ENCODE assay signal across 10 cellular contexts in the genomic region with DNA sequence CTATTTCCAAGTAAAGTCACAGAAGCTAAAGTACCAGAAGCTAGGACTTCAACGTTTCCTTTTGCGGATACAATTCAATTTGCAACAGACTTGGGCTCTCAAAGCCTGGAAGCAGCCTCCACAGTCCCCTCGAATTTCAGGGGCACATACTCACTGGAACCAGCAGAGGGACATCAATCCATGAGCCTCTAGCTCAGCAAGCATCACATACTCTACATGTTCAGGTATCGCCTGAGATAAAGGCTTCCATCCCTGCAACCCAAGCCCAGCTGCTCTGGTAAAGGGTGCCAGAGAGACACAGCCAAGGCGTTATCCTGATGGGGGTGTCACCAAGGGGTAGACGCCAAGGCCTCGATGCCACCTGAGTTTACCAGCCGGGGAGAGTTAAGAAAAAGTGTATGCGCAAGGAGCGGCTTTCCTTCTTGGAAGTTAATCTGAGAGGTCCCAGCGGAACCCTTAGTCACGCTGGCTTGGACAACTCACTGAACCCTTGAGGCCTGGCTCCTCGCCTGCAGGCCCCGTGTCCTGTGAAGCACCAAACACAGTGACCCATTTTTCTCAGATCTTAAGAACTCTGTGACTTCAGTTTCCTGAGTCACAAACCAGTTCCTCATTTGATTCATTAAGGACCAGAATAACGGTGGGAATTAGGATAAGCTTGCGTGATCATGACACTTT. TPM values are rescaled to one million over a fixed set of nuclear protein-coding genes. Genes with fewer than 3 reads are reported as not detected.
A peak's percentile ranks its signal among the peaks of the same experiment; 100 is the strongest.
DNase-seq lines count a peak whose midpoint lies in the region; ATAC-seq and TF ChIP-seq lines count a peak whose summit lies in the region.
"Had no signal": no experiment of that assay in that cellular context is flagged by ENCODE, and none has a peak within 500 bp of the region (broad histone marks: within the 10 kb centered on the region; RNA-seq: fewer than 3 reads in every experiment).

No MANE protein-coding gene starts in this region.

- no peak for ATAC-seq in GM19395 (IDR thresholded peaks at IDR 0.05; ENCODE audit: unreplicated experiment)
- ATAC-seq: esophagus mucosa had no signal

- TF ChIP-seq CTCF in GM12872 (IDR thresholded peaks at IDR 0.05; ENCODE audit: insufficient read depth, low read depth, low read length) (peak; percentile 13; the same call in 1 of the 3 replicates), fibroblast of the aortic adventitia (IDR thresholded peaks at IDR 0.05; ENCODE audit: insufficient read depth, low read length) (peak; percentile 24)

- no peak overlapping the region for H3K4me3 ChIP-seq in fibroblast of the aortic adventitia (ENCODE audit: low read depth, low read length)

- intact Hi-C loops in posterior vena cava (cut with DNase I) = no loop called here

- DNase-seq in RPMI7951 (ENCODE audit: low read depth) (peak; percentile 72), fibroblast of the aortic adventitia (ENCODE audit: low read depth) (peak; percentile 39), posterior vena cava (ENCODE audit: low spot score) (peak; percentile 87), inferior parietal cortex (ENCODE audit: extremely low spot score) (no peak), NCI-H345 treated with DMSO at 0.1 percent for 48 hours (lab: John Stamatoyannopoulos, UW; ENCODE audit: unreplicated experiment) (no peak)
- DNase-seq: activated naive CD8-positive, alpha-beta T cell treated with anti-CD3 and anti-CD28 coated beads for 36 hours had no signal

RNA-seq across cellular contexts. Expression of gene LTO1, which starts 13.0 kb away (rescaled TPM):
- total RNA-seq in RPMI7951 (2014; rRNA removed; shearing (Covaris generic)) = 17.4 and 21.4 TPM in 2 replicates
- total RNA-seq in fibroblast of the aortic adventitia (ENCODE audit: low replicate concordance) (16.4 and 35.2 TPM in 2 replicates), posterior vena cava (10 to 100 TPM; 17.2 to 18.5 TPM)

RNA-seq across cellular contexts. Expression of gene CCND1, which starts 21.2 kb away (rescaled TPM):
- 173 and 194 TPM in 2 replicates for total RNA-seq in RPMI7951 (2014; rRNA removed; shearing (Covaris generic))
- total RNA-seq in fibroblast of the aortic adventitia (ENCODE audit: low replicate concordance) = 344 and 770 TPM in 2 replicates
- total RNA-seq in posterior vena cava = 100 to 1,000 TPM in 1 of 2 donors, 10 to 100 TPM in 1; 65.8 to 100 TPM

RNA-seq across cellular contexts. Expression of gene FGF19, which starts 41.7 kb away (rescaled TPM):
- not detected in 2 replicates for total RNA-seq in RPMI7951 (2014; rRNA removed; shearing (Covaris generic))
- total RNA-seq in fibroblast of the aortic adventitia (ENCODE audit: low replicate concordance) (not detected in 2 replicates), posterior vena cava (not detected)
- total RNA-seq: activated naive CD8-positive, alpha-beta T cell treated with anti-CD3 and anti-CD28 coated beads for 36 hours; esophagus mucosa; subcutaneous adipose tissue had no signal

Comparison
In these comparisons a context has a peak if more than half of its experiments do, and no peak if none do; other contexts are left out.
1. DNase-seq: peak in RPMI7951 (single experiment), fibroblast of the aortic adventitia (single experiment) and posterior vena cava (single experiment); none in inferior parietal cortex (single experiment) and NCI-H345 treated with DMSO at 0.1 percent for 48 hours (single experiment).